10 cellular contexts compared by ENCODE assay signal in genomic region chr17:4324463-4324862, GRCh38.
"Had no signal": no experiment of that assay in that cellular context is flagged by ENCODE, and none has a peak within 500 bp of the region (broad histone marks: within the 10 kb centered on the region; RNA-seq: fewer than 3 reads in every experiment).

No MANE protein-coding gene starts in this region.

- ATAC-seq: GM23338 had no signal

- H3K4me3 Mint-ChIP-seq: GM23338, H9, HFFc6 had no signal

- H3K27ac Mint-ChIP-seq: GM23338, H9, HFFc6, IgD-negative memory B cell had no signal

- FAIRE-seq: H1, H54, HTR-8/SVneo had no signal

- H3K27me3 Mint-ChIP-seq: IgD-negative memory B cell had no signal

- DNase-seq: H9, HCEC 1CT, HFFc6, KBM-7 had no signal

- H3K4me3 ChIP-seq: GM23338 had no signal

- H3K4me2 ChIP-seq: GM23338 had no signal

- H3K27ac ChIP-seq: HL-60 had no signal

- H2AFZ ChIP-seq: GM23338 had no signal
